In the genomic region with DNA sequence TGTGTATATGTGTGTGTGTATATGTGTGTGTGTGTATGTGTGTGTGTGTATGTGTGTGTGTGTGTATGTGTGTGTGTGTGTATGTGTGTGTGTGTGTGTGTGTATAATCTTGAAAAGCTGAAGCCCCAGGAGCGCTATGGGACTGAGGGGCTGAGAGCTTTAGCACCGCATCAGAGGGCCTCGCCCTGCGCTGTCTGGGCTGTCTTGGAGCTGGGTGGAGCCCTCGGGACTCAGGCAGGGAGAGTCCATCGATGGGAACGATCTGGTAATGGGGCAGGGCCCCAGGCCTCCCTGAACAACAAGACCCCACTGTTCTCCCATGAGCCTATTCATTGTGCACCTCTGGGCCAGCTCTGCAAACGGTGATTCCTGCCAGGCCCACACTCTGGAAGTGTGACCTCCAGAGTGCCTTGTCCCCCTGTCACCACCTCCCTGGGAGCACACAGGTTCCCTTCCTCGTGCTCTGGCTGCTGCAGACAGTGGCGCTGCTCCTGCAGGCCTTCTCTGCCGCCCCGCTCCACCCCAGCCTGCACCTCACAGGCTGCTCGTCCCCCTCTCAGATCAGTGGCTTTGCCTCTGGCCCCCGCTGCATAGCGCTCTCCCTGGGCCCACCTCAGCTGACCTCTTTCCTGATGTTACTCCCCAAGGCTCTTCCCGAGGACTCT, we compare ENCODE assay signal across 17 cellular contexts.
"Had no signal": no experiment of that assay in that cellular context is flagged by ENCODE, and none has a peak within 500 bp of the region (broad histone marks: within the 10 kb centered on the region; RNA-seq: fewer than 3 reads in every experiment).

No MANE protein-coding gene starts in this region.

- H3K4me3 ChIP-seq: left ventricle myocardium inferior, tibial artery had no signal

- H3K27me3 ChIP-seq: tibial artery had no signal

- DNase-seq: activated CD4-positive, alpha-beta T cell treated with anti-CD3 and anti-CD28 coated beads for 1 hour; activated T-cell treated with anti-CD3 and anti-CD28 coated beads, Interleukin-2, amount 50 U/mL, for 72 hours; foreskin melanocyte; hypothalamus; left ventricle myocardium inferior; naive thymus-derived CD4-positive, alpha-beta T cell; nucleus accumbens; stimulated activated naive CD8-positive, alpha-beta T cell treated with anti-CD3 and anti-CD28 coated beads, Interleukin-15, Interleukin-2, amounts not matched to agents 100 U/mL and 50 U/mL, for 24 hours; substantia nigra; SW 1271; T-helper 2 cell had no signal

- H3K9me3 Mint-ChIP-seq: activated T-cell treated with anti-CD3 and anti-CD28 coated beads, Interleukin-2, amount 50 U/mL, for 72 hours; memory B cell; naive thymus-derived CD4-positive, alpha-beta T cell had no signal

- H3K4me3 Mint-ChIP-seq: activated naive CD8-positive, alpha-beta T cell; activated T-cell treated with anti-CD3 and anti-CD28 coated beads, Interleukin-2, amount 50 U/mL, for 72 hours; memory B cell; naive thymus-derived CD4-positive, alpha-beta T cell had no signal

- ATAC-seq: activated T-cell treated with anti-CD3 and anti-CD28 coated beads, Interleukin-2, amount 50 U/mL, for 72 hours; naive thymus-derived CD4-positive, alpha-beta T cell; stimulated activated naive CD8-positive, alpha-beta T cell treated with anti-CD3 and anti-CD28 coated beads, Interleukin-15, Interleukin-2, amounts not matched to agents 100 U/mL and 50 U/mL, for 24 hours had no signal

- H3K27ac Mint-ChIP-seq: activated naive CD8-positive, alpha-beta T cell; activated T-cell treated with anti-CD3 and anti-CD28 coated beads, Interleukin-2, amount 50 U/mL, for 72 hours; memory B cell; naive thymus-derived CD4-positive, alpha-beta T cell had no signal

- FAIRE-seq: keratinocyte had no signal

- H3K4me1 ChIP-seq: left ventricle myocardium inferior, tibial artery had no signal

- H3K36me3 ChIP-seq: left ventricle myocardium inferior had no signal

- H3K27ac ChIP-seq: epithelial cell of prostate, left ventricle myocardium inferior, tibial artery, VCaP had no signal

- H3K36me3 Mint-ChIP-seq: activated naive CD8-positive, alpha-beta T cell; memory B cell; naive thymus-derived CD4-positive, alpha-beta T cell had no signal

- H3K9me3 ChIP-seq: left ventricle myocardium inferior, tibial artery had no signal
